ENCODE assay signal across 1 cellular context in the genomic region with DNA sequence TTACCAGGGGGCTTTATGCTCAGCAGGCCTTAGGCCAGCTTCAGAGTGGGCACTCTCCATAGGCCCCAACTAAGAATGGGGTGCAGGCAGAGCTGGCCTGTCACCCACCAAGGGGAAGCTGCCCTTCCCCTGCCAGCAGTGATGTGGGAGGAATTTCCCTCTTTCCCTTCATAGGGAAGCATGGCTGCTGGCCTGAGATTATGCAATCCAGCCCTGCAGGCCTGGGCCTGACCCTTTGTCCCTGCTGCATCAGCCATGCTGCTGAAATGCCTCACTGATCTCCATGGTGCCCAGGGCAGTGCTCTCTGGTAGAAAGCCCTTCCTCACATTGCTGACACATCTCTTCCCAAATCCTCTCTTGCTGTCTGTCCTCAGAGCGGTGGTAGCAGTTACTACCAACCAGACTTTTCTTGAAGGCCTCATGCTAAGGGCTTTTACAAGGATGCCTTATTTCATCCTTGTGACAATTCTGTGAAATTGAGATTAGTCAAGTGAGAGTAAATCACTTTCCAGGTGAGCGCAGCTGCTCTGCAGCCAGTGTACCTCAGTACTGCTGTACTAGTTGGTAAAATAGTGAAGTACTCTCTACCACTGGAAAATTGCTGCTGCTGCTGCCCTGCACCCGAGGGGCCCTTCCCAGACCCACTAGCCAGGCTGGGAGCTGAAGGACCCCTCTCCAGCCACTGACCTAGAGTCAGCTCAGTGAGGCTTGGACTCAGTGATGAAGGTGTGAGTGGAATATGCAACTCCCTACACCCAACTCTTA.
TF ChIP-seq lines count a peak whose summit lies in the region.

No MANE protein-coding gene starts in this region.

TF ChIP-seq in HepG2, 621 proteins besides CTCF, POLR2A, EP300 and RAD21 (continues in another document):
- TF ChIP-seq ZNF776 (CRISPR knock-in tag; IDR thresholded peaks at IDR 0.05) (no peak), TBX2 (CRISPR knock-in tag; IDR thresholded peaks at IDR 0.05; ENCODE audit: borderline replicate concordance) (no peak), ZNF230 (CRISPR knock-in tag; IDR thresholded peaks at IDR 0.05) (0 out of 2 replicates have a peak, but pooled peaks have one; percentile 46), SOX5 (CRISPR knock-in tag; IDR thresholded peaks at IDR 0.05; ENCODE audit: borderline replicate concordance) (0 out of 2 replicates have a peak, but pooled peaks have one; percentile 14), TEAD3 (CRISPR knock-in tag; optimal IDR thresholded peaks at IDR 0.05; ENCODE audit: borderline replicate concordance) (peak; percentile 45), MED1 (CRISPR knock-in tag; IDR thresholded peaks at IDR 0.05) (peak; percentile 31; the same call in 1 of the 2 replicates), CBFB (CRISPR knock-in tag; IDR thresholded peaks at IDR 0.05) (no peak), ZNF737 (CRISPR knock-in tag; IDR thresholded peaks at IDR 0.05; ENCODE audit: borderline replicate concordance) (no peak), ZNF780A (CRISPR knock-in tag; IDR thresholded peaks at IDR 0.05) (no peak), ARID2 (CRISPR knock-in tag; IDR thresholded peaks at IDR 0.05; ENCODE audit: borderline replicate concordance) (no peak), SMC3 (IDR thresholded peaks at IDR 0.05; ENCODE audit: low read length) (no peak), YY1 (IDR thresholded peaks at IDR 0.05; ENCODE audit: insufficient read depth, insufficient replicate concordance, low read depth, low read length) (peak; percentile 80), TAF15 (IDR thresholded peaks at IDR 0.05; ENCODE audit: low read depth, low read length, poor library complexity, severe bottlenecking) (no peak), ATAD3A (CRISPR knock-in tag; IDR thresholded peaks at IDR 0.05) (no peak), SETDB1 (CRISPR knock-in tag; IDR thresholded peaks at IDR 0.05; ENCODE audit: borderline replicate concordance) (no peak), MAZ (IDR thresholded peaks at IDR 0.05; ENCODE audit: borderline replicate concordance, low read depth, low read length) (no peak), MAZ (CRISPR knock-in tag; IDR thresholded peaks at IDR 0.05; ENCODE audit: low read depth) (no peak), LCORL (IDR thresholded peaks at IDR 0.05) (no peak), LCORL (CRISPR knock-in tag; IDR thresholded peaks at IDR 0.05) (peak; percentile 46; the same call in 1 of the 2 replicates), KLF12 (CRISPR knock-in tag; IDR thresholded peaks at IDR 0.05; ENCODE audit: borderline replicate concordance) (no peak), SOX6 (IDR thresholded peaks at IDR 0.05) (no peak), SOX6 (CRISPR knock-in tag; IDR thresholded peaks at IDR 0.05) (no peak), ELF3 (CRISPR knock-in tag; IDR thresholded peaks at IDR 0.05) (peak; percentile 61), HNF4A (CRISPR knock-in tag; IDR thresholded peaks at IDR 0.05) (peak; percentile 55), SALL1 (CRISPR knock-in tag; IDR thresholded peaks at IDR 0.05) (peak; percentile 65; the same call in 1 of the 2 replicates), DPF2 (CRISPR knock-in tag; IDR thresholded peaks at IDR 0.05; ENCODE audit: borderline replicate concordance, low read depth) (no peak), POLR2G (IDR thresholded peaks at IDR 0.05; ENCODE audit: low read depth, low read length) (no peak), PITX1 (CRISPR knock-in tag; IDR thresholded peaks at IDR 0.05) (no peak), JUND (CRISPR knock-in tag; IDR thresholded peaks at IDR 0.05) (no peak), ZFYVE20 (CRISPR knock-in tag; IDR thresholded peaks at IDR 0.05; ENCODE audit: borderline replicate concordance, low read depth) (no peak), SP140L (CRISPR knock-in tag; IDR thresholded peaks at IDR 0.05; ENCODE audit: borderline replicate concordance) (no peak), ZBTB38 (CRISPR knock-in tag; IDR thresholded peaks at IDR 0.05) (no peak), SP1 (IDR thresholded peaks at IDR 0.05) (no peak), SP1 (CRISPR knock-in tag; IDR thresholded peaks at IDR 0.05) (no peak)
- TF ChIP-seq, protein P1, sequence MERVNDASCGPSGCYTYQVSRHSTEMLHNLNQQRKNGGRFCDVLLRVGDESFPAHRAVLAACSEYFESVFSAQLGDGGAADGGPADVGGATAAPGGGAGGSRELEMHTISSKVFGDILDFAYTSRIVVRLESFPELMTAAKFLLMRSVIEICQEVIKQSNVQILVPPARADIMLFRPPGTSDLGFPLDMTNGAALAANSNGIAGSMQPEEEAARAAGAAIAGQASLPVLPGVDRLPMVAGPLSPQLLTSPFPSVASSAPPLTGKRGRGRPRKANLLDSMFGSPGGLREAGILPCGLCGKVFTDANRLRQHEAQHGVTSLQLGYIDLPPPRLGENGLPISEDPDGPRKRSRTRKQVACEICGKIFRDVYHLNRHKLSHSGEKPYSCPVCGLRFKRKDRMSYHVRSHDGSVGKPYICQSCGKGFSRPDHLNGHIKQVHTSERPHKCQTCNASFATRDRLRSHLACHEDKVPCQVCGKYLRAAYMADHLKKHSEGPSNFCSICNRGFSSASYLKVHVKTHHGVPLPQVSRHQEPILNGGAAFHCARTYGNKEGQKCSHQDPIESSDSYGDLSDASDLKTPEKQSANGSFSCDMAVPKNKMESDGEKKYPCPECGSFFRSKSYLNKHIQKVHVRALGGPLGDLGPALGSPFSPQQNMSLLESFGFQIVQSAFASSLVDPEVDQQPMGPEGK (CRISPR knock-in tag; IDR thresholded peaks at IDR 0.05): 0 out of 2 replicates have a peak, but pooled peaks have one; percentile 21
- TF ChIP-seq, protein P2, sequence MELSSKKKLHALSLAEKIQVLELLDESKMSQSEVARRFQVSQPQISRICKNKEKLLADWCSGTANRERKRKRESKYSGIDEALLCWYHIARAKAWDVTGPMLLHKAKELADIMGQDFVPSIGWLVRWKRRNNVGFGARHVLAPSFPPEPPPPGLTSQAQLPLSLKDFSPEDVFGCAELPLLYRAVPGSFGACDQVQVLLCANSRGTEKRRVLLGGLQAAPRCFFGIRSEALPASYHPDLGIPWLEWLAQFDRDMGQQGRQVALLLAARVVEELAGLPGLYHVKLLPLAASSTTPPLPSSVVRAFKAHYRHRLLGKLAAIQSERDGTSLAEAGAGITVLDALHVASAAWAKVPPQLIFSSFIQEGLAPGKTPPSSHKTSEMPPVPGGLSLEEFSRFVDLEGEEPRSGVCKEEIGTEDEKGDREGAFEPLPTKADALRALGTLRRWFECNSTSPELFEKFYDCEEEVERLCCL (CRISPR knock-in tag; IDR thresholded peaks at IDR 0.05; ENCODE audit: borderline replicate concordance): no peak
- TF ChIP-seq, protein P3, sequence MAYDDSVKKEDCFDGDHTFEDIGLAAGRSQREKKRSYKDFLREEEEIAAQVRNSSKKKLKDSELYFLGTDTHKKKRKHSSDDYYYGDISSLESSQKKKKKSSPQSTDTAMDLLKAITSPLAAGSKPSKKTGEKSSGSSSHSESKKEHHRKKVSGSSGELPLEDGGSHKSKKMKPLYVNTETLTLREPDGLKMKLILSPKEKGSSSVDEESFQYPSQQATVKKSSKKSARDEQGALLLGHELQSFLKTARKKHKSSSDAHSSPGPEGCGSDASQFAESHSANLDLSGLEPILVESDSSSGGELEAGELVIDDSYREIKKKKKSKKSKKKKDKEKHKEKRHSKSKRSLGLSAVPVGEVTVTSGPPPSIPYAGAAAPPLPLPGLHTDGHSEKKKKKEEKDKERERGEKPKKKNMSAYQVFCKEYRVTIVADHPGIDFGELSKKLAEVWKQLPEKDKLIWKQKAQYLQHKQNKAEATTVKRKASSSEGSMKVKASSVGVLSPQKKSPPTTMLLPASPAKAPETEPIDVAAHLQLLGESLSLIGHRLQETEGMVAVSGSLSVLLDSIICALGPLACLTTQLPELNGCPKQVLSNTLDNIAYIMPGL (CRISPR knock-in tag; IDR thresholded peaks at IDR 0.05; ENCODE audit: borderline replicate concordance in 1 of 2, low read depth in 1 of 2): peak in 1 of 2 experiments; percentile 41; a peak in 1 of 4 replicates
- TF ChIP-seq, protein P4, sequence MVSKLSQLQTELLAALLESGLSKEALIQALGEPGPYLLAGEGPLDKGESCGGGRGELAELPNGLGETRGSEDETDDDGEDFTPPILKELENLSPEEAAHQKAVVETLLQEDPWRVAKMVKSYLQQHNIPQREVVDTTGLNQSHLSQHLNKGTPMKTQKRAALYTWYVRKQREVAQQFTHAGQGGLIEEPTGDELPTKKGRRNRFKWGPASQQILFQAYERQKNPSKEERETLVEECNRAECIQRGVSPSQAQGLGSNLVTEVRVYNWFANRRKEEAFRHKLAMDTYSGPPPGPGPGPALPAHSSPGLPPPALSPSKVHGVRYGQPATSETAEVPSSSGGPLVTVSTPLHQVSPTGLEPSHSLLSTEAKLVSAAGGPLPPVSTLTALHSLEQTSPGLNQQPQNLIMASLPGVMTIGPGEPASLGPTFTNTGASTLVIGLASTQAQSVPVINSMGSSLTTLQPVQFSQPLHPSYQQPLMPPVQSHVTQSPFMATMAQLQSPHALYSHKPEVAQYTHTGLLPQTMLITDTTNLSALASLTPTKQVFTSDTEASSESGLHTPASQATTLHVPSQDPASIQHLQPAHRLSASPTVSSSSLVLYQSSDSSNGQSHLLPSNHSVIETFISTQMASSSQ (IDR thresholded peaks at IDR 0.05; ENCODE audit: low read depth): no peak
- TF ChIP-seq, protein P4 (CRISPR knock-in tag; IDR thresholded peaks at IDR 0.05; ENCODE audit: borderline replicate concordance): no peak
- TF ChIP-seq, protein P5, sequence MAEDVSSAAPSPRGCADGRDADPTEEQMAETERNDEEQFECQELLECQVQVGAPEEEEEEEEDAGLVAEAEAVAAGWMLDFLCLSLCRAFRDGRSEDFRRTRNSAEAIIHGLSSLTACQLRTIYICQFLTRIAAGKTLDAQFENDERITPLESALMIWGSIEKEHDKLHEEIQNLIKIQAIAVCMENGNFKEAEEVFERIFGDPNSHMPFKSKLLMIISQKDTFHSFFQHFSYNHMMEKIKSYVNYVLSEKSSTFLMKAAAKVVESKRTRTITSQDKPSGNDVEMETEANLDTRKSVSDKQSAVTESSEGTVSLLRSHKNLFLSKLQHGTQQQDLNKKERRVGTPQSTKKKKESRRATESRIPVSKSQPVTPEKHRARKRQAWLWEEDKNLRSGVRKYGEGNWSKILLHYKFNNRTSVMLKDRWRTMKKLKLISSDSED (CRISPR knock-in tag; IDR thresholded peaks at IDR 0.05): no peak
- TF ChIP-seq, protein P6, sequence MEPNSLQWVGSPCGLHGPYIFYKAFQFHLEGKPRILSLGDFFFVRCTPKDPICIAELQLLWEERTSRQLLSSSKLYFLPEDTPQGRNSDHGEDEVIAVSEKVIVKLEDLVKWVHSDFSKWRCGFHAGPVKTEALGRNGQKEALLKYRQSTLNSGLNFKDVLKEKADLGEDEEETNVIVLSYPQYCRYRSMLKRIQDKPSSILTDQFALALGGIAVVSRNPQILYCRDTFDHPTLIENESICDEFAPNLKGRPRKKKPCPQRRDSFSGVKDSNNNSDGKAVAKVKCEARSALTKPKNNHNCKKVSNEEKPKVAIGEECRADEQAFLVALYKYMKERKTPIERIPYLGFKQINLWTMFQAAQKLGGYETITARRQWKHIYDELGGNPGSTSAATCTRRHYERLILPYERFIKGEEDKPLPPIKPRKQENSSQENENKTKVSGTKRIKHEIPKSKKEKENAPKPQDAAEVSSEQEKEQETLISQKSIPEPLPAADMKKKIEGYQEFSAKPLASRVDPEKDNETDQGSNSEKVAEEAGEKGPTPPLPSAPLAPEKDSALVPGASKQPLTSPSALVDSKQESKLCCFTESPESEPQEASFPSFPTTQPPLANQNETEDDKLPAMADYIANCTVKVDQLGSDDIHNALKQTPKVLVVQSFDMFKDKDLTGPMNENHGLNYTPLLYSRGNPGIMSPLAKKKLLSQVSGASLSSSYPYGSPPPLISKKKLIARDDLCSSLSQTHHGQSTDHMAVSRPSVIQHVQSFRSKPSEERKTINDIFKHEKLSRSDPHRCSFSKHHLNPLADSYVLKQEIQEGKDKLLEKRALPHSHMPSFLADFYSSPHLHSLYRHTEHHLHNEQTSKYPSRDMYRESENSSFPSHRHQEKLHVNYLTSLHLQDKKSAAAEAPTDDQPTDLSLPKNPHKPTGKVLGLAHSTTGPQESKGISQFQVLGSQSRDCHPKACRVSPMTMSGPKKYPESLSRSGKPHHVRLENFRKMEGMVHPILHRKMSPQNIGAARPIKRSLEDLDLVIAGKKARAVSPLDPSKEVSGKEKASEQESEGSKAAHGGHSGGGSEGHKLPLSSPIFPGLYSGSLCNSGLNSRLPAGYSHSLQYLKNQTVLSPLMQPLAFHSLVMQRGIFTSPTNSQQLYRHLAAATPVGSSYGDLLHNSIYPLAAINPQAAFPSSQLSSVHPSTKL (CRISPR knock-in tag; IDR thresholded peaks at IDR 0.05): peak; percentile 41
- TF ChIP-seq, protein P7, sequence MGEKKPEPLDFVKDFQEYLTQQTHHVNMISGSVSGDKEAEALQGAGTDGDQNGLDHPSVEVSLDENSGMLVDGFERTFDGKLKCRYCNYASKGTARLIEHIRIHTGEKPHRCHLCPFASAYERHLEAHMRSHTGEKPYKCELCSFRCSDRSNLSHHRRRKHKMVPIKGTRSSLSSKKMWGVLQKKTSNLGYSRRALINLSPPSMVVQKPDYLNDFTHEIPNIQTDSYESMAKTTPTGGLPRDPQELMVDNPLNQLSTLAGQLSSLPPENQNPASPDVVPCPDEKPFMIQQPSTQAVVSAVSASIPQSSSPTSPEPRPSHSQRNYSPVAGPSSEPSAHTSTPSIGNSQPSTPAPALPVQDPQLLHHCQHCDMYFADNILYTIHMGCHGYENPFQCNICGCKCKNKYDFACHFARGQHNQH (CRISPR knock-in tag; IDR thresholded peaks at IDR 0.05): peak; percentile 53; the same call in 1 of the 2 replicates
- TF ChIP-seq, protein P8, sequence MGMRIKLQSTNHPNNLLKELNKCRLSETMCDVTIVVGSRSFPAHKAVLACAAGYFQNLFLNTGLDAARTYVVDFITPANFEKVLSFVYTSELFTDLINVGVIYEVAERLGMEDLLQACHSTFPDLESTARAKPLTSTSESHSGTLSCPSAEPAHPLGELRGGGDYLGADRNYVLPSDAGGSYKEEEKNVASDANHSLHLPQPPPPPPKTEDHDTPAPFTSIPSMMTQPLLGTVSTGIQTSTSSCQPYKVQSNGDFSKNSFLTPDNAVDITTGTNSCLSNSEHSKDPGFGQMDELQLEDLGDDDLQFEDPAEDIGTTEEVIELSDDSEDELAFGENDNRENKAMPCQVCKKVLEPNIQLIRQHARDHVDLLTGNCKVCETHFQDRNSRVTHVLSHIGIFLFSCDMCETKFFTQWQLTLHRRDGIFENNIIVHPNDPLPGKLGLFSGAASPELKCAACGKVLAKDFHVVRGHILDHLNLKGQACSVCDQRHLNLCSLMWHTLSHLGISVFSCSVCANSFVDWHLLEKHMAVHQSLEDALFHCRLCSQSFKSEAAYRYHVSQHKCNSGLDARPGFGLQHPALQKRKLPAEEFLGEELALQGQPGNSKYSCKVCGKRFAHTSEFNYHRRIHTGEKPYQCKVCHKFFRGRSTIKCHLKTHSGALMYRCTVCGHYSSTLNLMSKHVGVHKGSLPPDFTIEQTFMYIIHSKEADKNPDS (CRISPR knock-in tag; IDR thresholded peaks at IDR 0.05): no peak
